ENCODE assay signal across 25 cellular contexts in genomic region chr9:37971691-37972090, GRCh38.
DNase-seq lines count a peak whose midpoint lies in the region; ATAC-seq, FAIRE-seq and TF ChIP-seq lines count a peak whose summit lies in the region.
"Had no signal": no experiment of that assay in that cellular context is flagged by ENCODE, and none has a peak within 500 bp of the region (broad histone marks: within the 10 kb centered on the region; RNA-seq: fewer than 3 reads in every experiment).

No MANE protein-coding gene starts in this region.

- H3K79me1 ChIP-seq in IMR-90 (ENCODE audit: low read depth in 1 of 2, low read length in 2 of 2), result peaks cover 55 to 88% of the 10 kb centered on the region in 2 experiments

- H3K9me3 Mint-ChIP-seq in Caco-2 (ENCODE audit: unreplicated experiment), result no peaks in the 10 kb centered on the region
- H3K9me3 Mint-ChIP-seq: CD4-positive, alpha-beta memory T cell; IgD-negative memory B cell had no signal

- H3K4me2 ChIP-seq in IMR-90 (ENCODE audit: low read depth, low read length) (no peak overlapping the region), GM12878 (ENCODE audit: control insufficient read depth, insufficient read depth) (no peak overlapping the region), keratinocyte (ENCODE audit: control insufficient read depth, extremely low read depth, insufficient read depth, low read depth, low read length) (peak overlapping the region; percentile 52)
- H3K4me2 ChIP-seq: BLaER1 treated with 17β-estradiol and CSF1 and Interleukin-3, amounts not matched to agents 10 nM and 100 nM; KMS-11 had no signal

- RAD21 ChIA-PET in GM12878 (lab: Charles Lee; ENCODE audit: unreplicated experiment), result interaction anchor here (1.2 kb wide), 1 partner anchor 22 kb away, joined by 3 read pairs; no protein-coding TSS in a partner anchor

- no TSS peak for BruUV-seq in Caco-2 (replicated peaks; lab: Mats Ljungman, UMichigan)
- BruUV-seq in IMR-90 (replicated peaks; lab: Mats Ljungman, UMichigan), result no TSS peak
- no TSS peak for BruUV-seq in GM12878 (replicated peaks; lab: Mats Ljungman, UMichigan)

- intact Hi-C loops in Caco-2 (cut with micrococcal nuclease; ENCODE audit: unreplicated experiment), result no loop called here
- intact Hi-C loops in IMR-90 (cut with micrococcal nuclease), result loop anchor here (2.0 kb wide), 1 partner anchor 91 kb away; no protein-coding TSS in a partner anchor
- intact Hi-C loops in GM12878 (cut with micrococcal nuclease; ENCODE audit: unreplicated experiment), result no loop called here

- no peaks in the 10 kb centered on the region for H3K27me3 Mint-ChIP-seq in Caco-2 (ENCODE audit: insufficient read depth, unreplicated experiment)
- H3K27me3 Mint-ChIP-seq: CD4-positive, alpha-beta memory T cell had no signal

- no peak overlapping the region for H2BK5ac ChIP-seq in IMR-90 (ENCODE audit: low read depth, low read length, poor library complexity, severe bottlenecking)

- no peak for TF ChIP-seq POLR2A in IMR-90 (IDR thresholded peaks at IDR 0.05; ENCODE audit: low read depth, low read length)
- TF ChIP-seq POLR2A in GM12878 (IDR thresholded peaks at IDR 0.05; ENCODE audit: low read depth, low read length), result no peak

- no peak overlapping the region for H3K18ac ChIP-seq in IMR-90 (ENCODE audit: low read depth, low read length)

- peaks cover 32% of the 10 kb centered on the region for H4K20me1 ChIP-seq in IMR-90 (ENCODE audit: insufficient read depth, low read length)
- H4K20me1 ChIP-seq in GM12878 (ENCODE audit: control insufficient read depth, insufficient read depth), result no peaks in the 10 kb centered on the region
- H4K20me1 ChIP-seq in keratinocyte (ENCODE audit: control insufficient read depth, extremely low read depth, insufficient read depth, low read length), result no peaks in the 10 kb centered on the region

- no peak overlapping the region for H2BK15ac ChIP-seq in IMR-90 (ENCODE audit: low read depth, low read length)

- TF ChIP-seq CTCF in Caco-2 (IDR thresholded peaks at IDR 0.05; ENCODE audit: insufficient read depth in 1 of 2, low read depth in 1 of 2, low read length in 1 of 2, severe bottlenecking in 1 of 2, unreplicated experiment in 1 of 2) (no peak), IMR-90 (conservative IDR thresholded peaks at IDR 0.05; ENCODE audit: low read depth, low read length) (no peak), GM12878 (IDR thresholded peaks at IDR 0.05 in 2 of 3, conservative IDR thresholded peaks at IDR 0.05 in 1 of 3; ENCODE audit: control insufficient read depth in 2 of 3, extremely low read depth in 1 of 3, insufficient read depth in 1 of 3, low read depth in 3 of 3, low read length in 3 of 3) (no peak), keratinocyte (optimal IDR thresholded peaks at IDR 0.05 in 1 of 3, IDR thresholded peaks at IDR 0.05 in 1 of 3, conservative IDR thresholded peaks at IDR 0.05 in 1 of 3; ENCODE audit: extremely low read depth in 1 of 3, insufficient read depth in 2 of 3, low read length in 3 of 3) (no peak), GM10266 (IDR thresholded peaks at IDR 0.05; ENCODE audit: control insufficient read depth, insufficient read depth, low read depth, missing control alignments) (no peak)

- no peak overlapping the region for H3K14ac ChIP-seq in IMR-90 (replicated peaks; ENCODE audit: low read depth, low read length)

- H4K5ac ChIP-seq in IMR-90 (ENCODE audit: low read depth, low read length), result no peak overlapping the region

- peaks cover 34% of the 10 kb centered on the region for H3K4me1 Mint-ChIP-seq in Caco-2 (ENCODE audit: low read depth, unreplicated experiment)
- H3K4me1 Mint-ChIP-seq: CD4-positive, alpha-beta memory T cell; IgD-negative memory B cell had no signal

- no peak for TF ChIP-seq EP300 in GM12878 (IDR thresholded peaks at IDR 0.05; ENCODE audit: borderline replicate concordance in 1 of 2, control insufficient read depth in 1 of 2, low read depth in 2 of 2, low read length in 2 of 2)

- no peak overlapping the region for H2BK120ac ChIP-seq in IMR-90 (ENCODE audit: low read depth, low read length)

- H3K23ac ChIP-seq in IMR-90 (ENCODE audit: low read depth, low read length), result no peak overlapping the region

- no peaks in the 10 kb centered on the region for H3K27me3 ChIP-seq in Caco-2 (replicated peaks; ENCODE audit: control insufficient read depth, insufficient read depth, low read length)
- H3K27me3 ChIP-seq in IMR-90 (ENCODE audit: control insufficient read depth, insufficient read depth, low read length), result no peaks in the 10 kb centered on the region
- no peaks in the 10 kb centered on the region; a peak in 1 of 4 replicates for H3K27me3 ChIP-seq in GM12878 (replicated peaks in 1 of 2; ENCODE audit: control insufficient read depth in 2 of 2, insufficient read depth in 2 of 2, low read length in 1 of 2)
- H3K27me3 ChIP-seq in keratinocyte (ENCODE audit: control insufficient read depth, extremely low read depth, insufficient read depth, low read length), result no peaks in the 10 kb centered on the region
- H3K27me3 ChIP-seq: BLaER1 treated with 17β-estradiol and CSF1 and Interleukin-3, amounts not matched to agents 10 nM and 100 nM had no signal

- H3K79me2 ChIP-seq in GM12878 (ENCODE audit: control insufficient read depth, insufficient read depth, low read length) (no peaks in the 10 kb centered on the region), keratinocyte (ENCODE audit: control insufficient read depth, insufficient read depth, low read length) (peaks cover 27% of the 10 kb centered on the region)

- SMC1A ChIA-PET in GM12878 (lab: Charles Lee; ENCODE audit: uncharacterized antibody, unreplicated experiment), result interaction anchor here (1.5 kb wide), 1 partner anchor 117 kb away, joined by 5 read pairs; no protein-coding TSS in a partner anchor

- FAIRE-seq in GM12878 (lab: Jason Lieb, UNC), result no peak
- peak; percentile 79 for FAIRE-seq in keratinocyte (lab: Jason Lieb, UNC)
- FAIRE-seq: G401.6, H54 had no signal

- ATAC-seq in IMR-90 (ENCODE audit: low read depth) (no peak), GM12878 (peak; percentile 22)

- POLR2A ChIA-PET in Caco-2 (lab: Charles Lee) (no interaction called here), IMR-90 (lab: Charles Lee; ENCODE audit: unreplicated experiment) (no interaction called here), GM12878 (lab: Charles Lee) (no interaction called here)

- H3K9ac ChIP-seq in IMR-90 (ENCODE audit: low read depth, low read length) (no peak overlapping the region), GM12878 (ENCODE audit: control insufficient read depth, insufficient read depth, low read length) (no peak overlapping the region), keratinocyte (ENCODE audit: control insufficient read depth, extremely low read depth, insufficient read depth, low read length) (no peak overlapping the region)
- H3K9ac ChIP-seq: BLaER1 treated with 17β-estradiol and CSF1 and Interleukin-3, amounts not matched to agents 10 nM and 100 nM; KMS-11 had no signal

- H2AFZ ChIP-seq in IMR-90 (replicated peaks; ENCODE audit: low read length, poor library complexity), result no peak overlapping the region
- no peak overlapping the region for H2AFZ ChIP-seq in GM12878 (ENCODE audit: control insufficient read depth, low read depth, low read length)
- H2AFZ ChIP-seq in keratinocyte (ENCODE audit: control insufficient read depth, low read length), result no peak overlapping the region

- H3K4me3 Mint-ChIP-seq in Caco-2 (ENCODE audit: unreplicated experiment), result no peak overlapping the region
- H3K4me3 Mint-ChIP-seq: CD4-positive, alpha-beta memory T cell; IgD-negative memory B cell had no signal

- no peak overlapping the region for H4K8ac ChIP-seq in IMR-90 (ENCODE audit: low read depth in 2 of 2, low read length in 2 of 2)

- CTCF ChIA-PET in Caco-2 (lab: Charles Lee), result no interaction called here
- CTCF ChIA-PET in IMR-90 (lab: Yijun Ruan, JAX), result interaction anchor here (1.9 kb wide), 1 partner anchor 58 kb away, joined by 6 read pairs; no protein-coding TSS in a partner anchor
- CTCF ChIA-PET in GM12878 (lab: Yijun Ruan, JAX), result no interaction called here

- H3K36me3 ChIP-seq in Caco-2 (ENCODE audit: control insufficient read depth, insufficient read depth, low read length) (no peaks in the 10 kb centered on the region; the same call in 1 of the 2 replicates), IMR-90 (ENCODE audit: control insufficient read depth, insufficient read depth, low read length) (peaks cover 41% of the 10 kb centered on the region), GM12878 (ENCODE audit: control insufficient read depth in 2 of 2, insufficient read depth in 2 of 2, low read length in 1 of 2) (no peaks in the 10 kb centered on the region), keratinocyte (ENCODE audit: control insufficient read depth in 2 of 2, extremely low read depth in 1 of 2, insufficient read depth in 2 of 2, low read length in 2 of 2) (peaks cover 6 to 7% of the 10 kb centered on the region in 2 experiments)

- dilution Hi-C loops in IMR-90 (cut with HindIII; ENCODE audit: low sequenced_read_pairs, unreplicated experiment), result no loop called here
- dilution Hi-C loops in keratinocyte (cut with MboI; ENCODE audit: extremely low pct_ligation_motif_present, low sequenced_read_pairs), result no loop called here

- H3K27ac Mint-ChIP-seq in Caco-2 (ENCODE audit: unreplicated experiment), result peak overlapping the region; percentile 90
- H3K27ac Mint-ChIP-seq: CD4-positive, alpha-beta memory T cell; IgD-negative memory B cell had no signal

- TF ChIP-seq RAD21 in IMR-90 (IDR thresholded peaks at IDR 0.05; ENCODE audit: low read length) (no peak), GM12878 (IDR thresholded peaks at IDR 0.05; ENCODE audit: insufficient read depth, low read depth, low read length) (no peak)

- no CpG with 5 or more reads among the region's 2 CpGs for WGBS in IMR-90 (ENCODE audit: extremely low coverage in 2 of 2, insufficient read length in 1 of 2), 2 experiments
- 0% methylated on average over 2 of the region's 2 CpGs for WGBS in GM12878 (ENCODE audit: insufficient coverage, insufficient replicate concordance, low lambda C conversion rate, missing lambda C conversion rate)

- peak overlapping the region; percentile 64 for H2AK5ac ChIP-seq in IMR-90 (ENCODE audit: low read depth, low read length)

- H3K36me3 Mint-ChIP-seq in Caco-2 (ENCODE audit: insufficient read depth, unreplicated experiment), result peaks cover 53% of the 10 kb centered on the region
- H3K36me3 Mint-ChIP-seq: CD4-positive, alpha-beta memory T cell; IgD-negative memory B cell had no signal

- in situ Hi-C loops in IMR-90 (cut with MboI; ENCODE audit: low sequenced_read_pairs) (no loop called here), GM12878 (cut with MboI) (no loop called here)

- H3K9me3 ChIP-seq in Caco-2 (no peaks in the 10 kb centered on the region), IMR-90 (ENCODE audit: control insufficient read depth, insufficient read depth, low read length) (no peaks in the 10 kb centered on the region), GM12878 (replicated peaks; ENCODE audit: control insufficient read depth, insufficient read depth, low read length) (no peaks in the 10 kb centered on the region), keratinocyte (ENCODE audit: control insufficient read depth, low read depth, low read length) (no peaks in the 10 kb centered on the region)
- H3K9me3 ChIP-seq: BLaER1 treated with 17β-estradiol and CSF1 and Interleukin-3, amounts not matched to agents 10 nM and 100 nM had no signal

- H3K4ac ChIP-seq in IMR-90 (ENCODE audit: low read depth, low read length), result 0 out of 2 replicates have a peak overlapping the region, but pooled peaks have one; percentile 17

- H2BK20ac ChIP-seq in IMR-90 (ENCODE audit: low read depth, low read length), result no peak overlapping the region

- H2AK9ac ChIP-seq in IMR-90 (replicated peaks; ENCODE audit: low read depth, low read length, poor library complexity), result no peak overlapping the region

- DNase-seq in Caco-2 (no peak), IMR-90 (no peak), GM12878 (ENCODE audit: low read depth, low spot score) (no peak), keratinocyte (ENCODE audit: low read depth, low spot score) (no peak), GM10266 (ENCODE audit: extremely low spot score) (no peak), inferior parietal cortex (ENCODE audit: extremely low spot score) (no peak), NCI-H510A (lab: John Stamatoyannopoulos, UW) (no peak)
- DNase-seq in stimulated activated CD4-positive, alpha-beta T cell treated with anti-CD3 and anti-CD28 coated beads, Interleukin-15, amount 100 ng/mL, for 24 hours, result no peak
- DNase-seq: AML-193; CD4-positive, alpha-beta memory T cell; COR-L47; NCI-H1048; NCI-H1417 treated with DMSO at 0.1 percent for 48 hours; NCI-H1694 treated with DMSO at 0.1 percent for 48 hours; NCI-H2081; NCI-H2171; NCI-H345; NCI-H524 treated with DMSO at 0.1 percent for 48 hours; RPMI8226; SHP77 treated with DMSO at 0.1 percent for 48 hours had no signal

- H3K9me1 ChIP-seq in IMR-90 (ENCODE audit: insufficient read depth, low read length) (peaks cover 54% of the 10 kb centered on the region), keratinocyte (ENCODE audit: control insufficient read depth, extremely low read depth, insufficient read depth, low read length) (peaks cover 12% of the 10 kb centered on the region)

- H3K4me3 ChIP-seq in Caco-2 (ENCODE audit: low read depth, low read length) (no peak overlapping the region), IMR-90 (ENCODE audit: insufficient read depth, low read depth, low read length) (no peak overlapping the region), GM12878 (no peak overlapping the region), keratinocyte (ENCODE audit: control insufficient read depth in 2 of 3, extremely low read depth in 1 of 3, insufficient read depth in 2 of 3, low read depth in 1 of 3, low read length in 3 of 3) (no peak overlapping the region)
- H3K4me3 ChIP-seq: BLaER1 treated with 17β-estradiol and CSF1 and Interleukin-3, amounts not matched to agents 10 nM and 100 nM had no signal

- H3K4me1 ChIP-seq in Caco-2 (peaks cover 64% of the 10 kb centered on the region), IMR-90 (ENCODE audit: control insufficient read depth, insufficient read depth, low read length) (peaks cover 41% of the 10 kb centered on the region), GM12878 (ENCODE audit: control insufficient read depth, insufficient read depth, low read length) (no peaks in the 10 kb centered on the region), keratinocyte (ENCODE audit: control insufficient read depth, extremely low read depth, insufficient read depth, low read length) (peaks cover 53% of the 10 kb centered on the region)

- H3K27ac ChIP-seq in IMR-90 (ENCODE audit: insufficient read depth, low read length), result no peak overlapping the region
- H3K27ac ChIP-seq in GM12878 (ENCODE audit: control insufficient read depth, insufficient read depth), result no peak overlapping the region
- no peak overlapping the region for H3K27ac ChIP-seq in keratinocyte (ENCODE audit: control insufficient read depth, insufficient read depth, low read length)
- H3K27ac ChIP-seq: BLaER1 treated with 17β-estradiol and CSF1 and Interleukin-3, amounts not matched to agents 10 nM and 100 nM; KMS-11 had no signal

- H3K56ac ChIP-seq in IMR-90 (ENCODE audit: extremely low read depth, insufficient read depth, low read length), result no peak overlapping the region

- peak overlapping the region; percentile 0; the same call in 1 of the 2 replicates for H4K91ac ChIP-seq in IMR-90 (ENCODE audit: insufficient read depth, low read depth, low read length)
